In genomic region chr9:37437010-37437409, GRCh38 we compare ENCODE assay signal across 18 cellular contexts. TPM values are rescaled to one million over a fixed set of nuclear protein-coding genes. Genes with fewer than 3 reads are reported as not detected.
DNase-seq lines count a peak whose midpoint lies in the region; ATAC-seq and TF ChIP-seq lines count a peak whose summit lies in the region.
"Had no signal": no experiment of that assay in that cellular context is flagged by ENCODE, and none has a peak within 500 bp of the region (broad histone marks: within the 10 kb centered on the region; RNA-seq: fewer than 3 reads in every experiment).

No MANE protein-coding gene starts in this region.

- POLR2A ChIA-PET in WTC11 (lab: Charles Lee): no interaction called here
- POLR2A ChIA-PET in activated CD4-positive, alpha-beta T cell treated with anti-CD3 and anti-CD28 coated beads, Interleukin-2, amount 10 ng/mL, durations not matched to agents 7 days and 5 days (lab: Charles Lee): no interaction called here

- H3K27ac Mint-ChIP-seq in activated naive CD8-positive, alpha-beta T cell treated with anti-CD3 and anti-CD28 coated beads, Interleukin-2, amount 50 U/mL, for 24 hours: peak overlapping the region; percentile 38
- no peak overlapping the region for H3K27ac Mint-ChIP-seq in activated naive CD8-positive, alpha-beta T cell treated with anti-CD3 and anti-CD28 coated beads for 36 hours
- no peak overlapping the region for H3K27ac Mint-ChIP-seq in WTC11
- no peak overlapping the region for H3K27ac Mint-ChIP-seq in activated CD4-positive, alpha-beta T cell treated with anti-CD3 and anti-CD28 coated beads, Interleukin-2, amount 10 ng/mL, durations not matched to agents 7 days and 5 days

- H3K27me3 Mint-ChIP-seq in activated naive CD8-positive, alpha-beta T cell treated with anti-CD3 and anti-CD28 coated beads, Interleukin-2, amount 50 U/mL, for 24 hours: no peaks in the 10 kb centered on the region
- H3K27me3 Mint-ChIP-seq in activated naive CD8-positive, alpha-beta T cell treated with anti-CD3 and anti-CD28 coated beads for 36 hours: no peaks in the 10 kb centered on the region
- H3K27me3 Mint-ChIP-seq in WTC11 (ENCODE audit: low read depth): no peaks in the 10 kb centered on the region
- no peaks in the 10 kb centered on the region for H3K27me3 Mint-ChIP-seq in activated CD4-positive, alpha-beta T cell treated with anti-CD3 and anti-CD28 coated beads, Interleukin-2, amount 10 ng/mL, durations not matched to agents 7 days and 5 days

- CTCF ChIA-PET in WTC11 (lab: Charles Lee): no interaction called here
- CTCF ChIA-PET in activated CD4-positive, alpha-beta T cell treated with anti-CD3 and anti-CD28 coated beads, Interleukin-2, amount 10 ng/mL, durations not matched to agents 7 days and 5 days (lab: Charles Lee): interaction anchor here (2.1 kb wide), 1 partner anchor 13 kb away, joined by 6 read pairs; no protein-coding TSS in a partner anchor

- DNase-seq in activated naive CD8-positive, alpha-beta T cell treated with anti-CD3 and anti-CD28 coated beads, Interleukin-2, amount 50 U/mL, for 24 hours: no peak
- no peak for DNase-seq in activated naive CD8-positive, alpha-beta T cell treated with anti-CD3 and anti-CD28 coated beads for 36 hours
- no peak for DNase-seq in WTC11 (ENCODE audit: low spot score)
- peak; percentile 24 for DNase-seq in posterior vena cava (ENCODE audit: low spot score)
- no peak for DNase-seq in activated CD4-positive, alpha-beta T cell treated with anti-CD3 and anti-CD28 coated beads, Interleukin-2, amount 10 ng/mL, durations not matched to agents 7 days and 5 days
- DNase-seq in vagina (ENCODE audit: extremely low spot score in 2 of 2): no peak
- DNase-seq in activated naive CD4-positive, alpha-beta T cell (lab: John Stamatoyannopoulos, UW): no peak
- DNase-seq: 8988T; DMS79 treated with DMSO at 0.1 percent for 48 hours; HCEC 1CT; MM.1S; NCI-H1092; NCI-H2081; NCI-H446 treated with DMSO at 0.1 percent for 48 hours; NK-92 treated with Interleukin-12 subunit alpha and Interleukin-12 subunit beta, amount 100 ng/mL, for 24 hours; Peyer's patch had no signal

- peaks cover 17% of the 10 kb centered on the region for H3K4me1 ChIP-seq in vagina
- H3K4me1 ChIP-seq: Peyer's patch had no signal

- peaks cover 40% of the 10 kb centered on the region for H3K36me3 Mint-ChIP-seq in activated naive CD8-positive, alpha-beta T cell treated with anti-CD3 and anti-CD28 coated beads, Interleukin-2, amount 50 U/mL, for 24 hours (ENCODE audit: low read depth)
- H3K36me3 Mint-ChIP-seq in activated naive CD8-positive, alpha-beta T cell treated with anti-CD3 and anti-CD28 coated beads for 36 hours: peaks cover 14% of the 10 kb centered on the region
- peaks cover 72% of the 10 kb centered on the region for H3K36me3 Mint-ChIP-seq in WTC11
- H3K36me3 Mint-ChIP-seq in activated CD4-positive, alpha-beta T cell treated with anti-CD3 and anti-CD28 coated beads, Interleukin-2, amount 10 ng/mL, durations not matched to agents 7 days and 5 days (ENCODE audit: low read depth): peaks cover 44% of the 10 kb centered on the region

- no peaks in the 10 kb centered on the region for H3K9me3 ChIP-seq in vagina
- H3K9me3 ChIP-seq: Peyer's patch had no signal

- no peaks in the 10 kb centered on the region for H3K27me3 ChIP-seq in vagina
- H3K27me3 ChIP-seq: Peyer's patch had no signal

- intact Hi-C loops in posterior vena cava (cut with DNase I) (no loop called here), vagina (cut with DNase I) (no loop called here)

- H3K27ac ChIP-seq in cingulate gyrus (ENCODE audit: low read depth, low read length) (peak overlapping the region; percentile 88), vagina (no peak overlapping the region)
- H3K27ac ChIP-seq: Peyer's patch had no signal

- TF ChIP-seq POLR2A in vagina (IDR thresholded peaks at IDR 0.05): no peak

- H3K36me3 ChIP-seq in vagina: peaks cover 0 to 63% of the 10 kb centered on the region in 2 donors

- no peak for TF ChIP-seq CTCF in WTC11 (IDR thresholded peaks at IDR 0.05)
- no peak for TF ChIP-seq CTCF in vagina (IDR thresholded peaks at IDR 0.05)

- peaks cover 5% of the 10 kb centered on the region for H3K4me1 Mint-ChIP-seq in activated naive CD8-positive, alpha-beta T cell treated with anti-CD3 and anti-CD28 coated beads, Interleukin-2, amount 50 U/mL, for 24 hours
- peaks cover 4% of the 10 kb centered on the region for H3K4me1 Mint-ChIP-seq in activated naive CD8-positive, alpha-beta T cell treated with anti-CD3 and anti-CD28 coated beads for 36 hours
- peaks cover 27% of the 10 kb centered on the region for H3K4me1 Mint-ChIP-seq in WTC11
- H3K4me1 Mint-ChIP-seq in activated CD4-positive, alpha-beta T cell treated with anti-CD3 and anti-CD28 coated beads, Interleukin-2, amount 10 ng/mL, durations not matched to agents 7 days and 5 days: peaks cover 4% of the 10 kb centered on the region

- H3K4me3 ChIP-seq in vagina: no peak overlapping the region
- H3K4me3 ChIP-seq: Peyer's patch had no signal

- H3K9me3 Mint-ChIP-seq in activated naive CD8-positive, alpha-beta T cell treated with anti-CD3 and anti-CD28 coated beads, Interleukin-2, amount 50 U/mL, for 24 hours: no peaks in the 10 kb centered on the region
- H3K9me3 Mint-ChIP-seq in activated naive CD8-positive, alpha-beta T cell treated with anti-CD3 and anti-CD28 coated beads for 36 hours: no peaks in the 10 kb centered on the region
- H3K9me3 Mint-ChIP-seq in WTC11: no peaks in the 10 kb centered on the region
- H3K9me3 Mint-ChIP-seq in activated CD4-positive, alpha-beta T cell treated with anti-CD3 and anti-CD28 coated beads, Interleukin-2, amount 10 ng/mL, durations not matched to agents 7 days and 5 days: no peaks in the 10 kb centered on the region
- H3K9me3 Mint-ChIP-seq: CD14-positive monocyte had no signal

- no peak overlapping the region for H3K4me3 Mint-ChIP-seq in activated naive CD8-positive, alpha-beta T cell treated with anti-CD3 and anti-CD28 coated beads, Interleukin-2, amount 50 U/mL, for 24 hours
- no peak overlapping the region for H3K4me3 Mint-ChIP-seq in activated naive CD8-positive, alpha-beta T cell treated with anti-CD3 and anti-CD28 coated beads for 36 hours
- H3K4me3 Mint-ChIP-seq in WTC11: no peak overlapping the region
- H3K4me3 Mint-ChIP-seq in activated CD4-positive, alpha-beta T cell treated with anti-CD3 and anti-CD28 coated beads, Interleukin-2, amount 10 ng/mL, durations not matched to agents 7 days and 5 days: no peak overlapping the region
- H3K4me3 Mint-ChIP-seq: CD14-positive monocyte had no signal

- ATAC-seq in activated naive CD8-positive, alpha-beta T cell treated with anti-CD3 and anti-CD28 coated beads, Interleukin-2, amount 50 U/mL, for 24 hours: no peak
- ATAC-seq in WTC11: no peak

TF ChIP-seq in WTC11, 78 proteins besides CTCF, POLR2A, EP300 and RAD21:
- TF ChIP-seq ZNF121 (CRISPR knock-in tag; IDR thresholded peaks at IDR 0.05): peak; percentile 89
- TF ChIP-seq FOXK1 (CRISPR knock-in tag; IDR thresholded peaks at IDR 0.05): no peak

RNA-seq across cellular contexts. Expression of gene GRHPR, which starts 14.5 kb away (rescaled TPM):
- total RNA-seq in activated naive CD8-positive, alpha-beta T cell treated with anti-CD3 and anti-CD28 coated beads for 36 hours: 10 to 100 TPM; 79.5 to 82.0 TPM
- 80.7 to 103 TPM (median 102 TPM) in 3 replicates for total RNA-seq in WTC11 (2021)
- 10 to 100 TPM; 59.0 to 70.6 TPM for total RNA-seq in posterior vena cava
- 10 to 100 TPM; 49.8 to 53.7 TPM for total RNA-seq in activated CD4-positive, alpha-beta T cell treated with anti-CD3 and anti-CD28 coated beads, Interleukin-2, amount 10 ng/mL, durations not matched to agents 7 days and 5 days
- total RNA-seq in vagina: 134 TPM

RNA-seq across cellular contexts. Expression of gene ZBTB5, which starts 28.2 kb away (rescaled TPM):
- total RNA-seq in activated naive CD8-positive, alpha-beta T cell treated with anti-CD3 and anti-CD28 coated beads for 36 hours: 1 to 10 TPM; 7.0 to 7.6 TPM
- total RNA-seq in WTC11 (2021): 13.2 to 16.7 TPM (median 13.6 TPM) in 3 replicates
- 1 to 10 TPM; 6.9 to 7.4 TPM for total RNA-seq in posterior vena cava
- total RNA-seq in activated CD4-positive, alpha-beta T cell treated with anti-CD3 and anti-CD28 coated beads, Interleukin-2, amount 10 ng/mL, durations not matched to agents 7 days and 5 days: 10 to 100 TPM; 10.0 to 10.2 TPM
- 17.9 TPM for total RNA-seq in vagina

RNA-seq across cellular contexts. Expression of gene POLR1E, which starts 48.7 kb away (rescaled TPM):
- total RNA-seq in activated naive CD8-positive, alpha-beta T cell treated with anti-CD3 and anti-CD28 coated beads for 36 hours: 10 to 100 TPM; 78.7 to 79.8 TPM
- total RNA-seq in WTC11 (2021) (31.4 to 39.6 TPM (median 38.8 TPM) in 3 replicates), posterior vena cava (10 to 100 TPM; 16.9 to 18.5 TPM), vagina (12.3 TPM)
- 10 to 100 TPM; 35.8 to 36.3 TPM for total RNA-seq in activated CD4-positive, alpha-beta T cell treated with anti-CD3 and anti-CD28 coated beads, Interleukin-2, amount 10 ng/mL, durations not matched to agents 7 days and 5 days
